Comparison of ENCODE assay signal across 16 cellular contexts in genomic region chr19:4686700-4687099, GRCh38. TPM values are rescaled to one million over a fixed set of nuclear protein-coding genes. Genes with fewer than 3 reads are reported as not detected.
DNase-seq lines count a peak whose midpoint lies in the region; ATAC-seq, FAIRE-seq and TF ChIP-seq lines count a peak whose summit lies in the region.
"Had no signal": no experiment of that assay in that cellular context is flagged by ENCODE, and none has a peak within 500 bp of the region (broad histone marks: within the 10 kb centered on the region; RNA-seq: fewer than 3 reads in every experiment).

No MANE protein-coding gene starts in this region.

- no peak overlapping the region for H3K4me2 ChIP-seq in HepG2 (ENCODE audit: low read depth, low read length)

- FAIRE-seq in HepG2 (lab: Jason Lieb, UNC) = no peak
- FAIRE-seq: A204.1 had no signal

- H3K27ac ChIP-seq in HepG2 (ENCODE audit: extremely low read length, insufficient read depth, low read length) = no peak overlapping the region
- no peak overlapping the region for H3K27ac ChIP-seq in right lobe of liver
- H3K27ac ChIP-seq: GM23248, HL-60 had no signal

- H3K9me3 ChIP-seq in HepG2 (ENCODE audit: low read length) = no peaks in the 10 kb centered on the region
- no peaks in the 10 kb centered on the region for H3K9me3 ChIP-seq in right lobe of liver
- H3K9me3 ChIP-seq: BE2C, HAP-1 had no signal

- H4K20me1 ChIP-seq in HepG2 (ENCODE audit: insufficient read depth, low read length) = no peaks in the 10 kb centered on the region

- no peaks in the 10 kb centered on the region for H3K27me3 ChIP-seq in HepG2 (ENCODE audit: control insufficient read depth in 1 of 2, insufficient read depth in 2 of 2, low read length in 2 of 2)
- no peaks in the 10 kb centered on the region for H3K27me3 ChIP-seq in right lobe of liver
- H3K27me3 ChIP-seq: BE2C had no signal

- in situ Hi-C loops in HepG2 (cut with HindIII; ENCODE audit: extremely low pct_ligation_motif_present, low pct_unique_long_range_greater_than_20kb) = no loop called here

- ATAC-seq in HepG2 = no peak
- no peak for ATAC-seq in right lobe of liver
- no peak for ATAC-seq in HG03097 (IDR thresholded peaks at IDR 0.05; ENCODE audit: low FRiP score, unreplicated experiment)

- POLR2A ChIA-PET in HepG2 (lab: Yijun Ruan, JAX) = no interaction called here

- no peak for TF ChIP-seq RAD21 in HepG2 (CRISPR knock-in tag; IDR thresholded peaks at IDR 0.05)

- TF ChIP-seq EP300 in HepG2 (IDR thresholded peaks at IDR 0.05; ENCODE audit: low read depth in 2 of 2, low read length in 2 of 2) (no peak), HepG2 (CRISPR knock-in tag; IDR thresholded peaks at IDR 0.05; ENCODE audit: borderline replicate concordance) (no peak)

- no peaks in the 10 kb centered on the region for H3K79me2 ChIP-seq in HepG2 (ENCODE audit: insufficient read depth, low read length)

- no peak for TF ChIP-seq CTCF in HepG2 (CRISPR knock-in tag; IDR thresholded peaks at IDR 0.05)
- no peak for TF ChIP-seq CTCF in right lobe of liver (IDR thresholded peaks at IDR 0.05)

- peaks cover 15% of the 10 kb centered on the region for H3K4me1 ChIP-seq in HepG2 (ENCODE audit: insufficient read depth, low read length)
- H3K4me1 ChIP-seq in right lobe of liver = peaks cover 0 to 3% (median under 1%) of the 10 kb centered on the region in 4 donors
- H3K4me1 ChIP-seq: BE2C, HAP-1 had no signal

- no peak for TF ChIP-seq POLR2A in HepG2 (IDR thresholded peaks at IDR 0.05; ENCODE audit: insufficient read depth in 1 of 2, low read depth in 2 of 2, low read length in 2 of 2)
- no peak for TF ChIP-seq POLR2A in right lobe of liver (IDR thresholded peaks at IDR 0.05)

- H3K4me3 ChIP-seq in HepG2 (replicated peaks in 1 of 3; ENCODE audit: insufficient read depth in 1 of 3, low read depth in 2 of 3, low read length in 3 of 3) = no peak overlapping the region
- no peak overlapping the region for H3K4me3 ChIP-seq in right lobe of liver
- H3K4me3 ChIP-seq: GM23248, HAP-1 had no signal

- no peak overlapping the region for H3K9ac ChIP-seq in HepG2 (ENCODE audit: insufficient read depth, low read depth, low read length)
- H3K9ac ChIP-seq: GM23248 had no signal

- no peak overlapping the region for H2AFZ ChIP-seq in HepG2 (ENCODE audit: low read length)
- H2AFZ ChIP-seq: GM23248 had no signal

- CTCF ChIA-PET in HepG2 (lab: Yijun Ruan, JAX; ENCODE audit: low intra/inter-chr PET ratio, low total read pairs) = no interaction called here

- H3K36me3 ChIP-seq in HepG2 (replicated peaks in 1 of 2; ENCODE audit: control insufficient read depth in 1 of 2, insufficient read depth in 2 of 2, low read length in 2 of 2) (peaks cover 16 to 40% of the 10 kb centered on the region in 2 experiments; a peak in 4 of 5 replicates), right lobe of liver (peaks cover 0 to 94% (median 47%) of the 10 kb centered on the region in 4 donors)

- TSS peak; percentile 23 for BruUV-seq in HepG2 (replicated peaks; lab: Mats Ljungman, UMichigan)

- DNase-seq in HepG2 (ENCODE audit: low spot score) = no peak
- no peak for DNase-seq in right lobe of liver
- DNase-seq in SW480 (ENCODE audit: low spot score) = peak; percentile 34
- DNase-seq in myocyte (ENCODE audit: low read depth) = peak; percentile 48
- no peak for DNase-seq in DMS153 (lab: John Stamatoyannopoulos, UW)
- DNase-seq: ACHN, BE2C, DMS79 treated with DMSO at 0.1 percent for 48 hours, GF-D8, GM23248, IMR-90, KBM-7 had no signal

- intact Hi-C loops in HepG2 (cut with micrococcal nuclease; ENCODE audit: unreplicated experiment) = no loop called here
- intact Hi-C loops in right lobe of liver (cut with DNase I) = no loop called here

- 99% methylated on average over 8 of the region's 10 CpGs for WGBS in HepG2 (ENCODE audit: low lambda C conversion rate)
- WGBS in right lobe of liver (ENCODE audit: insufficient coverage, low coverage, low lambda C conversion rate, missing lambda C conversion rate) = 100% methylated on average over 6 of the region's 10 CpGs

RNA-seq across cellular contexts. Expression of gene MYDGF, which starts 16.6 kb away (rescaled TPM):
- total RNA-seq in HepG2 (2016; rRNA removed; fragmentation: Illumina TruSeq; extraction: Trizol) = 51.2 and 116 TPM in 2 replicates
- total RNA-seq in HepG2 (2016; cell fraction: cytosol; rRNA removed; fragmentation: Illumina TruSeq; extraction: Trizol; ENCODE audit: low read depth) = 22.6 and 23.9 TPM in 2 replicates
- 51.8 and 121 TPM in 2 replicates for total RNA-seq in HepG2 (2016; cell fraction: insoluble cytoplasmic fraction; rRNA removed; fragmentation: Illumina TruSeq; extraction: Trizol)
- 39.4 and 44.5 TPM in 2 replicates for total RNA-seq in HepG2 (2016; cell fraction: membrane; rRNA removed; fragmentation: Illumina TruSeq; extraction: Trizol)
- total RNA-seq in HepG2 (2016; cell fraction: nucleus; rRNA removed; fragmentation: Illumina TruSeq; extraction: Trizol) = 80.0 and 98.1 TPM in 2 replicates
- 195 and 198 TPM in 2 replicates for polyA plus RNA-seq in HepG2 (2011; rRNA removed)
- 230 and 342 TPM in 2 replicates for polyA plus RNA-seq in HepG2 (2011; cell fraction: cytosol; rRNA removed)
- 115 and 125 TPM in 2 replicates for polyA plus RNA-seq in HepG2 (2011; cell fraction: nucleus; rRNA removed)
- 153 and 214 TPM in 2 replicates for polyA plus RNA-seq in HepG2 (2012)
- 30.7 and 35.4 TPM in 2 replicates for polyA plus RNA-seq in HepG2 (2016; cell fraction: cytosol; fragmentation: Illumina TruSeq; extraction: Trizol; ENCODE audit: low read depth)
- polyA plus RNA-seq in HepG2 (2016; cell fraction: insoluble cytoplasmic fraction; fragmentation: Illumina TruSeq; extraction: Trizol; ENCODE audit: low read depth) = 58.1 and 61.6 TPM in 2 replicates
- polyA plus RNA-seq in HepG2 (2016; cell fraction: membrane; fragmentation: Illumina TruSeq; extraction: Trizol; ENCODE audit: low read depth) = 39.4 and 41.3 TPM in 2 replicates
- 174 and 190 TPM in 2 replicates for polyA plus RNA-seq in HepG2 (2016; cell fraction: nucleus; fragmentation: Illumina TruSeq; extraction: Trizol; ENCODE audit: insufficient read depth, low read depth)
- polyA minus RNA-seq in HepG2 (2011; rRNA and poly(A)+ RNA removed; ENCODE audit: low replicate concordance) = 65.4 and 78.5 TPM in 2 replicates
- polyA minus RNA-seq in HepG2 (2011; cell fraction: cytosol; rRNA and poly(A)+ RNA removed) = 53.5 and 66.5 TPM in 2 replicates
- 27.7 and 29.1 TPM in 2 replicates for polyA minus RNA-seq in HepG2 (2011; cell fraction: nucleus; rRNA and poly(A)+ RNA removed)
- total RNA-seq in right lobe of liver = 10 to 100 TPM; 58.2 to 98.7 (median 72.2) TPM
- total RNA-seq in myocyte = 64.6 and 65.2 TPM in 2 replicates
- polyA plus RNA-seq in myocyte (2012) = 274 TPM

RNA-seq across cellular contexts. Expression of gene DPP9, which starts 36.9 kb away (rescaled TPM):
- 25.8 and 26.6 TPM in 2 replicates for total RNA-seq in HepG2 (2016; rRNA removed; fragmentation: Illumina TruSeq; extraction: Trizol)
- 21.9 and 23.0 TPM in 2 replicates for total RNA-seq in HepG2 (2016; cell fraction: cytosol; rRNA removed; fragmentation: Illumina TruSeq; extraction: Trizol; ENCODE audit: low read depth)
- 19.7 and 28.0 TPM in 2 replicates for total RNA-seq in HepG2 (2016; cell fraction: insoluble cytoplasmic fraction; rRNA removed; fragmentation: Illumina TruSeq; extraction: Trizol)
- total RNA-seq in HepG2 (2016; cell fraction: membrane; rRNA removed; fragmentation: Illumina TruSeq; extraction: Trizol) = 28.4 and 28.6 TPM in 2 replicates
- total RNA-seq in HepG2 (2016; cell fraction: nucleus; rRNA removed; fragmentation: Illumina TruSeq; extraction: Trizol) = 19.7 and 23.4 TPM in 2 replicates
- 8.4 and 9.4 TPM in 2 replicates for polyA plus RNA-seq in HepG2 (2011; rRNA removed)
- polyA plus RNA-seq in HepG2 (2011; cell fraction: cytosol; rRNA removed) = 5.3 and 7.0 TPM in 2 replicates
- 33.2 and 42.2 TPM in 2 replicates for polyA plus RNA-seq in HepG2 (2011; cell fraction: nucleus; rRNA removed)
- polyA plus RNA-seq in HepG2 (2012) = 14.9 and 17.3 TPM in 2 replicates
- polyA plus RNA-seq in HepG2 (2016; cell fraction: cytosol; fragmentation: Illumina TruSeq; extraction: Trizol; ENCODE audit: low read depth) = 11.8 and 12.3 TPM in 2 replicates
- polyA plus RNA-seq in HepG2 (2016; cell fraction: insoluble cytoplasmic fraction; fragmentation: Illumina TruSeq; extraction: Trizol; ENCODE audit: low read depth) = 26.8 and 38.6 TPM in 2 replicates
- 22.3 and 23.5 TPM in 2 replicates for polyA plus RNA-seq in HepG2 (2016; cell fraction: membrane; fragmentation: Illumina TruSeq; extraction: Trizol; ENCODE audit: low read depth)
- polyA plus RNA-seq in HepG2 (2016; cell fraction: nucleus; fragmentation: Illumina TruSeq; extraction: Trizol; ENCODE audit: insufficient read depth, low read depth) = 52.8 and 55.7 TPM in 2 replicates
- polyA minus RNA-seq in HepG2 (2011; rRNA and poly(A)+ RNA removed; ENCODE audit: low replicate concordance) = 26.0 and 29.3 TPM in 2 replicates
- polyA minus RNA-seq in HepG2 (2011; cell fraction: cytosol; rRNA and poly(A)+ RNA removed) = 10.0 and 10.8 TPM in 2 replicates
- polyA minus RNA-seq in HepG2 (2011; cell fraction: nucleus; rRNA and poly(A)+ RNA removed) = 25.8 and 26.7 TPM in 2 replicates
- total RNA-seq in right lobe of liver = 100 to 1,000 TPM in 1 of 6 experiments, 10 to 100 TPM in 5; 47.3 to 118 (median 54.5) TPM
- 44.7 and 49.4 TPM in 2 replicates for total RNA-seq in myocyte
- polyA plus RNA-seq in myocyte (2012) = 38.3 TPM

RNA-seq across cellular contexts. Expression of gene TNFAIP8L1, which starts 47.4 kb away (rescaled TPM):
- total RNA-seq in HepG2 (2016; rRNA removed; fragmentation: Illumina TruSeq; extraction: Trizol) (18.9 and 21.4 TPM in 2 replicates), right lobe of liver (10 to 100 TPM; 16.6 to 26.4 (median 22.8) TPM), myocyte (3.7 and 7.5 TPM in 2 replicates)
- 5.7 and 6.2 TPM in 2 replicates for total RNA-seq in HepG2 (2016; cell fraction: cytosol; rRNA removed; fragmentation: Illumina TruSeq; extraction: Trizol; ENCODE audit: low read depth)
- total RNA-seq in HepG2 (2016; cell fraction: insoluble cytoplasmic fraction; rRNA removed; fragmentation: Illumina TruSeq; extraction: Trizol) = 15.8 and 20.8 TPM in 2 replicates
- total RNA-seq in HepG2 (2016; cell fraction: membrane; rRNA removed; fragmentation: Illumina TruSeq; extraction: Trizol) = 17.1 and 17.6 TPM in 2 replicates
- 9.7 and 12.6 TPM in 2 replicates for total RNA-seq in HepG2 (2016; cell fraction: nucleus; rRNA removed; fragmentation: Illumina TruSeq; extraction: Trizol)
- 13.4 and 14.2 TPM in 2 replicates for polyA plus RNA-seq in HepG2 (2011; rRNA removed)
- polyA plus RNA-seq in HepG2 (2011; cell fraction: cytosol; rRNA removed) = 16.1 and 16.8 TPM in 2 replicates
- 7.6 and 8.4 TPM in 2 replicates for polyA plus RNA-seq in HepG2 (2011; cell fraction: nucleus; rRNA removed)
- 11.6 and 15.1 TPM in 2 replicates for polyA plus RNA-seq in HepG2 (2012)
- 5.3 and 5.7 TPM in 2 replicates for polyA plus RNA-seq in HepG2 (2016; cell fraction: cytosol; fragmentation: Illumina TruSeq; extraction: Trizol; ENCODE audit: low read depth)
- polyA plus RNA-seq in HepG2 (2016; cell fraction: insoluble cytoplasmic fraction; fragmentation: Illumina TruSeq; extraction: Trizol; ENCODE audit: low read depth) = 20.0 and 23.7 TPM in 2 replicates
- 13.6 and 14.4 TPM in 2 replicates for polyA plus RNA-seq in HepG2 (2016; cell fraction: membrane; fragmentation: Illumina TruSeq; extraction: Trizol; ENCODE audit: low read depth)
- polyA plus RNA-seq in HepG2 (2016; cell fraction: nucleus; fragmentation: Illumina TruSeq; extraction: Trizol; ENCODE audit: insufficient read depth, low read depth) = 15.4 and 17.2 TPM in 2 replicates
- polyA minus RNA-seq in HepG2 (2011; rRNA and poly(A)+ RNA removed; ENCODE audit: low replicate concordance) = 2.7 and 20.5 TPM in 2 replicates
- polyA minus RNA-seq in HepG2 (2011; cell fraction: cytosol; rRNA and poly(A)+ RNA removed) = 10.1 and 10.4 TPM in 2 replicates
- 8.8 and 9.0 TPM in 2 replicates for polyA minus RNA-seq in HepG2 (2011; cell fraction: nucleus; rRNA and poly(A)+ RNA removed)
- 8.0 TPM for polyA plus RNA-seq in myocyte (2012)

Comparison
In these comparisons a context has a peak if more than half of its experiments do, and no peak if none do; other contexts are left out.
1. DNase-seq: peak in SW480 (single experiment) and myocyte (single experiment); none in HepG2 (single experiment), right lobe of liver (0 of 3) and DMS153 (single experiment).